In genomic region chr4:185171373-185172071, GRCh38 we compare ENCODE assay signal across 12 cellular contexts. TPM values are rescaled to one million over a fixed set of nuclear protein-coding genes. Genes with fewer than 3 reads are reported as not detected.
DNase-seq lines count a peak whose midpoint lies in the region; ATAC-seq lines count a peak whose summit lies in the region.
"Had no signal": no experiment of that assay in that cellular context is flagged by ENCODE, and none has a peak within 500 bp of the region (broad histone marks: within the 10 kb centered on the region; RNA-seq: fewer than 3 reads in every experiment).

No MANE protein-coding gene starts in this region.

- CTCF ChIA-PET in activated CD4-positive, alpha-beta memory T cell treated with anti-CD3 and anti-CD28 coated beads for 36 hours (lab: Charles Lee) = no interaction called here

- H3K9me3 Mint-ChIP-seq in memory B cell = no peaks in the 10 kb centered on the region
- no peaks in the 10 kb centered on the region for H3K9me3 Mint-ChIP-seq in activated CD4-positive, alpha-beta memory T cell treated with anti-CD3 and anti-CD28 coated beads for 36 hours

- peak overlapping the region; percentile 10 for H3K27ac Mint-ChIP-seq in memory B cell
- H3K27ac Mint-ChIP-seq in activated CD4-positive, alpha-beta memory T cell treated with anti-CD3 and anti-CD28 coated beads for 36 hours = no peak overlapping the region
- H3K27ac Mint-ChIP-seq: activated CD4-positive, alpha-beta T cell treated with anti-CD3 and anti-CD28 coated beads, Interleukin-2, amount 10 ng/mL, durations not matched to agents 7 days and 5 days; activated naive CD8-positive, alpha-beta T cell had no signal

- intact Hi-C loops in activated CD4-positive, alpha-beta memory T cell treated with anti-CD3 and anti-CD28 coated beads for 36 hours (cut with micrococcal nuclease) = no loop called here

- POLR2A ChIA-PET in activated CD4-positive, alpha-beta memory T cell treated with anti-CD3 and anti-CD28 coated beads for 36 hours (lab: Charles Lee) = no interaction called here

- H3K4me1 Mint-ChIP-seq in memory B cell = peaks cover 8% of the 10 kb centered on the region
- H3K4me1 Mint-ChIP-seq in activated CD4-positive, alpha-beta memory T cell treated with anti-CD3 and anti-CD28 coated beads for 36 hours (ENCODE audit: low read depth) = peaks cover 5% of the 10 kb centered on the region

- H3K36me3 Mint-ChIP-seq in memory B cell = peaks cover 31% of the 10 kb centered on the region
- peaks cover 46% of the 10 kb centered on the region for H3K36me3 Mint-ChIP-seq in activated CD4-positive, alpha-beta memory T cell treated with anti-CD3 and anti-CD28 coated beads for 36 hours

- H3K4me3 Mint-ChIP-seq in memory B cell = no peak overlapping the region
- no peak overlapping the region for H3K4me3 Mint-ChIP-seq in activated CD4-positive, alpha-beta memory T cell treated with anti-CD3 and anti-CD28 coated beads for 36 hours
- H3K4me3 Mint-ChIP-seq: activated CD4-positive, alpha-beta T cell treated with anti-CD3 and anti-CD28 coated beads, Interleukin-2, amount 10 ng/mL, durations not matched to agents 7 days and 5 days; activated naive CD8-positive, alpha-beta T cell had no signal

- no peaks in the 10 kb centered on the region for H3K27me3 Mint-ChIP-seq in memory B cell
- H3K27me3 Mint-ChIP-seq in activated CD4-positive, alpha-beta memory T cell treated with anti-CD3 and anti-CD28 coated beads for 36 hours = no peaks in the 10 kb centered on the region

- ATAC-seq in GM18873 (IDR thresholded peaks at IDR 0.05; ENCODE audit: low FRiP score, unreplicated experiment) = peak; percentile 75
- ATAC-seq in GM21786 (IDR thresholded peaks at IDR 0.05; ENCODE audit: unreplicated experiment) = peak; percentile 80
- ATAC-seq in HG03280 (IDR thresholded peaks at IDR 0.05; ENCODE audit: unreplicated experiment) = peak; percentile 61
- peak; percentile 56 for ATAC-seq in memory B cell (ENCODE audit: low read depth)

- DNase-seq in memory B cell (ENCODE audit: low spot score in 2 of 2) = no peak
- DNase-seq in dedifferentiated amniotic fluid mesenchymal stem cell (ENCODE audit: extremely low spot score) = no peak
- DNase-seq in activated CD4-positive, alpha-beta memory T cell treated with anti-CD3 and anti-CD28 coated beads for 36 hours = no peak
- DNase-seq in amygdala (lab: John Stamatoyannopoulos, UW) = no peak
- no peak for DNase-seq in amniotic stem cell (lab: John Stamatoyannopoulos, UW)
- DNase-seq: activated CD4-positive, alpha-beta T cell treated with anti-CD3 and anti-CD28 coated beads, Interleukin-2, amount 10 ng/mL, durations not matched to agents 7 days and 5 days; effector memory CD4-positive, alpha-beta T cell; SIG-M5 had no signal

RNA-seq across cellular contexts. Expression of gene SLC25A4, which starts 28.5 kb away (rescaled TPM):
- 1 to 10 TPM; 7.7 to 8.4 TPM for total RNA-seq in activated CD4-positive, alpha-beta memory T cell treated with anti-CD3 and anti-CD28 coated beads for 36 hours

RNA-seq across cellular contexts. Expression of gene CFAP97, which starts 32.3 kb away (rescaled TPM):
- 10 to 100 TPM; 47.5 to 48.6 TPM for total RNA-seq in activated CD4-positive, alpha-beta memory T cell treated with anti-CD3 and anti-CD28 coated beads for 36 hours

RNA-seq across cellular contexts. Expression of gene SNX25, which starts 37.9 kb away (rescaled TPM):
- 10 to 100 TPM; 18.9 to 21.6 TPM for total RNA-seq in activated CD4-positive, alpha-beta memory T cell treated with anti-CD3 and anti-CD28 coated beads for 36 hours
